Comparison of ENCODE assay signal across 6 cellular contexts in the genomic region with DNA sequence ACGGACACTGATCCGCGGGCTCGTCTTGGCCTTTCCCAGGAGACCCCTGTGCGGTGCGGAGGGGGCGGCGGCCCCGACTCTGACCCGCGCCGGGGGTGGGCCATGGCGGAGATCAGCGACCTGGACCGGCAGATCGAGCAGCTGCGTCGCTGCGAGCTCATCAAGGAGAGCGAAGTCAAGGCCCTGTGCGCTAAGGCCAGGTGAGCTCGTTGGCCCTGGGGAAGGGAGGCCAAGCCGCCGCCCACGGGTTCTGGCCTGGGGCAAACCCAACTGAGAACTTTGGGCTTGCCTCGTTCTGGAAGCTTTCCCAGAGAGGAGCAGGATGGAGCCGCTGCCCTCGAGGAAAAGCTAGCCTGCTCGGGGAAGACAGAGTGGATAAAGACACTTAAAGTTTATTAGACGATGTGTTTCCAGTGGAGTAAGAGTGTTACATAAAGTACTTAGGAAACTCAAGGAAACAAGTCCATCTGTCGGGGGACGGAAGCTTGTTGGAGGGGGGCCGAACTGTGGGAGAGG. TPM values are rescaled to one million over a fixed set of nuclear protein-coding genes. Genes with fewer than 3 reads are reported as not detected.
DNase-seq lines count a peak whose midpoint lies in the region; ATAC-seq and TF ChIP-seq lines count a peak whose summit lies in the region.

No MANE protein-coding gene starts in this region.

- H3K27me3 ChIP-seq in lung (ENCODE audit: control insufficient read depth, insufficient read depth), result no peaks in the 10 kb centered on the region

- peaks cover 46% of the 10 kb centered on the region for H3K4me1 Mint-ChIP-seq in activated T-cell treated with anti-CD3 and anti-CD28 coated beads, Interleukin-2, amount 50 U/mL, for 24 hours (ENCODE audit: low read depth)
- H3K4me1 Mint-ChIP-seq in activated T-helper 1 cell treated with anti-CD3 and anti-CD28 coated beads, Interleukin-12 subunit alpha, Interleukin-12 subunit beta, Interleukin-2, Interleukin-4 antibody, amounts not matched to agents 30 ng/mL and 10 ng/mL and 1 ng/mL, durations not matched to agents 14 hours and 24 hours and 36 hours (ENCODE audit: low read depth), result peaks cover 44% of the 10 kb centered on the region

- peak overlapping the region; percentile 97 for H3K27ac Mint-ChIP-seq in activated T-cell treated with anti-CD3 and anti-CD28 coated beads, Interleukin-2, amount 50 U/mL, for 24 hours
- H3K27ac Mint-ChIP-seq in activated T-helper 1 cell treated with anti-CD3 and anti-CD28 coated beads, Interleukin-12 subunit alpha, Interleukin-12 subunit beta, Interleukin-2, Interleukin-4 antibody, amounts not matched to agents 30 ng/mL and 10 ng/mL and 1 ng/mL, durations not matched to agents 14 hours and 24 hours and 36 hours, result peak overlapping the region; percentile 81

- H3K4me1 ChIP-seq in lung (ENCODE audit: control insufficient read depth in 2 of 2, insufficient read depth in 2 of 2, low read length in 2 of 2), result peaks cover 4 to 8% of the 10 kb centered on the region in 2 donors

- TF ChIP-seq CTCF in lung (IDR thresholded peaks at IDR 0.05; ENCODE audit: control extremely low read depth, extremely low read depth), result no peak

- no peaks in the 10 kb centered on the region for H3K27me3 Mint-ChIP-seq in activated T-cell treated with anti-CD3 and anti-CD28 coated beads, Interleukin-2, amount 50 U/mL, for 24 hours
- H3K27me3 Mint-ChIP-seq in activated T-helper 1 cell treated with anti-CD3 and anti-CD28 coated beads, Interleukin-12 subunit alpha, Interleukin-12 subunit beta, Interleukin-2, Interleukin-4 antibody, amounts not matched to agents 30 ng/mL and 10 ng/mL and 1 ng/mL, durations not matched to agents 14 hours and 24 hours and 36 hours (ENCODE audit: insufficient read depth), result no peaks in the 10 kb centered on the region

- H3K36me3 Mint-ChIP-seq in activated T-cell treated with anti-CD3 and anti-CD28 coated beads, Interleukin-2, amount 50 U/mL, for 24 hours (ENCODE audit: low read depth), result peaks cover 85% of the 10 kb centered on the region
- H3K36me3 Mint-ChIP-seq in activated T-helper 1 cell treated with anti-CD3 and anti-CD28 coated beads, Interleukin-12 subunit alpha, Interleukin-12 subunit beta, Interleukin-2, Interleukin-4 antibody, amounts not matched to agents 30 ng/mL and 10 ng/mL and 1 ng/mL, durations not matched to agents 14 hours and 24 hours and 36 hours (ENCODE audit: low read depth), result peaks cover 34% of the 10 kb centered on the region

- intact Hi-C loops in activated T-helper 1 cell treated with anti-CD3 and anti-CD28 coated beads, Interleukin-12 subunit alpha, Interleukin-12 subunit beta, Interleukin-2, Interleukin-4 antibody, amounts not matched to agents 30 ng/mL and 10 ng/mL and 1 ng/mL, durations not matched to agents 14 hours and 24 hours and 36 hours (cut with micrococcal nuclease), result loop anchor here (1.0 kb wide), 2 partner anchors 16 to 20 kb away; a partner anchor contains a TSS

- DNase-seq in activated T-cell treated with anti-CD3 and anti-CD28 coated beads, Interleukin-2, amount 50 U/mL, for 24 hours, result no peak
- DNase-seq in activated T-cell treated with anti-CD3 and anti-CD28 coated beads, Interleukin-2, amount 50 U/mL, for 48 hours, result no peak
- DNase-seq in activated T-helper 1 cell treated with anti-CD3 and anti-CD28 coated beads, Interleukin-12 subunit alpha, Interleukin-12 subunit beta, Interleukin-2, Interleukin-4 antibody, amounts not matched to agents 30 ng/mL and 10 ng/mL and 1 ng/mL, durations not matched to agents 14 hours and 24 hours and 36 hours (ENCODE audit: low spot score), result no peak
- DNase-seq in lung (ENCODE audit: low spot score) (no peak), NCI-H1930 (lab: John Stamatoyannopoulos, UW) (no peak), occipital lobe (lab: John Stamatoyannopoulos, UW) (no peak)

- WGBS in lung, 2 donors, result 1% methylated on average over 33 of the region's 33 CpGs

- peak overlapping the region; percentile 78 to 92 for H3K27ac ChIP-seq in lung (ENCODE audit: low read depth in 1 of 2, low read length in 1 of 2)

- no peaks in the 10 kb centered on the region for H3K9me3 Mint-ChIP-seq in activated T-cell treated with anti-CD3 and anti-CD28 coated beads, Interleukin-2, amount 50 U/mL, for 24 hours
- H3K9me3 Mint-ChIP-seq in activated T-helper 1 cell treated with anti-CD3 and anti-CD28 coated beads, Interleukin-12 subunit alpha, Interleukin-12 subunit beta, Interleukin-2, Interleukin-4 antibody, amounts not matched to agents 30 ng/mL and 10 ng/mL and 1 ng/mL, durations not matched to agents 14 hours and 24 hours and 36 hours, result no peaks in the 10 kb centered on the region

- peak overlapping the region; percentile 89 for H3K4me3 Mint-ChIP-seq in activated T-cell treated with anti-CD3 and anti-CD28 coated beads, Interleukin-2, amount 50 U/mL, for 24 hours
- H3K4me3 Mint-ChIP-seq in activated T-helper 1 cell treated with anti-CD3 and anti-CD28 coated beads, Interleukin-12 subunit alpha, Interleukin-12 subunit beta, Interleukin-2, Interleukin-4 antibody, amounts not matched to agents 30 ng/mL and 10 ng/mL and 1 ng/mL, durations not matched to agents 14 hours and 24 hours and 36 hours, result peak overlapping the region; percentile 97

- peaks cover 6 to 35% of the 10 kb centered on the region in 2 donors for H3K36me3 ChIP-seq in lung (ENCODE audit: control insufficient read depth in 2 of 2, insufficient read depth in 2 of 2, low read length in 2 of 2)

- peak; percentile 19 for ATAC-seq in lung (ENCODE audit: insufficient read depth, low FRiP score)

- no peaks in the 10 kb centered on the region for H3K9me3 ChIP-seq in lung (ENCODE audit: control insufficient read depth in 2 of 2, insufficient read depth in 1 of 2, low read length in 1 of 2)

- H3K4me3 ChIP-seq in lung, result peak overlapping the region; percentile 98

RNA-seq across cellular contexts. Expression of a gene that starts 0.5 kb away (rescaled TPM):
- total RNA-seq in activated T-helper 1 cell treated with anti-CD3 and anti-CD28 coated beads, Interleukin-12 subunit alpha, Interleukin-12 subunit beta, Interleukin-2, Interleukin-4 antibody, amounts not matched to agents 30 ng/mL and 10 ng/mL and 1 ng/mL, durations not matched to agents 14 hours and 24 hours and 36 hours, result 133 and 147 TPM in 2 replicates
- 10 to 100 TPM; 51.7 to 90.7 TPM for total RNA-seq in lung
- 100 to 1,000 TPM; 113 to 143 TPM for polyA plus RNA-seq in lung
- 81.4 TPM for total RNA-seq in occipital lobe

RNA-seq across cellular contexts. Expression of a gene that starts 10.8 kb away (rescaled TPM):
- 1,715 and 1,718 TPM in 2 replicates for total RNA-seq in activated T-helper 1 cell treated with anti-CD3 and anti-CD28 coated beads, Interleukin-12 subunit alpha, Interleukin-12 subunit beta, Interleukin-2, Interleukin-4 antibody, amounts not matched to agents 30 ng/mL and 10 ng/mL and 1 ng/mL, durations not matched to agents 14 hours and 24 hours and 36 hours
- total RNA-seq in lung (1,000 to 10,000 TPM in 1 of 2 donors, 100 to 1,000 TPM in 1; 265 to 1,167 TPM), occipital lobe (57.4 TPM)
- polyA plus RNA-seq in lung, result 1,000 to 10,000 TPM in 1 of 2 donors, 100 to 1,000 TPM in 1; 756 to 1,371 TPM

RNA-seq across cellular contexts. Expression of a gene that starts 15.4 kb away (rescaled TPM):
- 1.6 and 1.8 TPM in 2 replicates for total RNA-seq in activated T-helper 1 cell treated with anti-CD3 and anti-CD28 coated beads, Interleukin-12 subunit alpha, Interleukin-12 subunit beta, Interleukin-2, Interleukin-4 antibody, amounts not matched to agents 30 ng/mL and 10 ng/mL and 1 ng/mL, durations not matched to agents 14 hours and 24 hours and 36 hours
- total RNA-seq in lung, result 1 to 10 TPM in 1 of 2 donors, under 1 TPM in 1; 0.60 to 1.7 TPM
- polyA plus RNA-seq in lung, result 1 to 10 TPM; 1.1 to 1.6 TPM
- 0.16 TPM for total RNA-seq in occipital lobe

RNA-seq across cellular contexts. Expression of a gene that starts 19.7 kb away (rescaled TPM):
- total RNA-seq in activated T-helper 1 cell treated with anti-CD3 and anti-CD28 coated beads, Interleukin-12 subunit alpha, Interleukin-12 subunit beta, Interleukin-2, Interleukin-4 antibody, amounts not matched to agents 30 ng/mL and 10 ng/mL and 1 ng/mL, durations not matched to agents 14 hours and 24 hours and 36 hours, result 14.5 and 15.1 TPM in 2 replicates
- total RNA-seq in lung, result 10 to 100 TPM; 56.2 to 69.0 TPM
- 100 to 1,000 TPM; 118 to 208 TPM for polyA plus RNA-seq in lung
- 21.1 TPM for total RNA-seq in occipital lobe

RNA-seq across cellular contexts. Expression of a gene that starts 37.0 kb away (rescaled TPM):
- 4.3 and 6.3 TPM in 2 replicates for total RNA-seq in activated T-helper 1 cell treated with anti-CD3 and anti-CD28 coated beads, Interleukin-12 subunit alpha, Interleukin-12 subunit beta, Interleukin-2, Interleukin-4 antibody, amounts not matched to agents 30 ng/mL and 10 ng/mL and 1 ng/mL, durations not matched to agents 14 hours and 24 hours and 36 hours
- total RNA-seq in lung (1 to 10 TPM; 5.1 to 5.8 TPM), occipital lobe (0.47 TPM)
- 1 to 10 TPM; 4.1 to 6.0 TPM for polyA plus RNA-seq in lung
